Comparison of ENCODE assay signal across 13 cellular contexts in genomic region chr10:34584164-34584563, GRCh38.
DNase-seq lines count a peak whose midpoint lies in the region; TF ChIP-seq lines count a peak whose summit lies in the region.
"Had no signal": no experiment of that assay in that cellular context is flagged by ENCODE, and none has a peak within 500 bp of the region (broad histone marks: within the 10 kb centered on the region; RNA-seq: fewer than 3 reads in every experiment).

No MANE protein-coding gene starts in this region.

- H3K27ac Mint-ChIP-seq in osteocyte (ENCODE audit: unreplicated experiment): peak overlapping the region; percentile 36
- no peak overlapping the region for H3K27ac Mint-ChIP-seq in immature natural killer cell
- H3K27ac Mint-ChIP-seq: activated naive CD8-positive, alpha-beta T cell treated with anti-CD3 and anti-CD28 coated beads, Interleukin-2, amount 10 ng/mL, durations not matched to agents 7 days and 5 days had no signal

- peaks cover 0 to 27% (median 9%) of the 10 kb centered on the region in 10 experiments; a peak in 12 of 20 replicates for H3K4me1 ChIP-seq in BLaER1 treated with 17β-estradiol and CSF1 and Interleukin-3, amounts not matched to agents 10 nM and 100 nM
- H3K4me1 ChIP-seq: testis had no signal

- H3K36me3 Mint-ChIP-seq in osteocyte (ENCODE audit: unreplicated experiment): no peaks in the 10 kb centered on the region
- H3K36me3 Mint-ChIP-seq in immature natural killer cell: no peaks in the 10 kb centered on the region
- H3K36me3 Mint-ChIP-seq: activated naive CD8-positive, alpha-beta T cell treated with anti-CD3 and anti-CD28 coated beads, Interleukin-2, amount 10 ng/mL, durations not matched to agents 7 days and 5 days had no signal

- H3K9ac ChIP-seq in BLaER1 treated with 17β-estradiol and CSF1 and Interleukin-3, amounts not matched to agents 10 nM and 100 nM: peak overlapping the region in 2 of 11 experiments; percentile 11 to 29; a peak in 2 of 22 replicates

- H4K20me1 ChIP-seq in BLaER1 treated with 17β-estradiol and CSF1 and Interleukin-3, amounts not matched to agents 10 nM and 100 nM: peaks cover 0 to 8% (median 0%) of the 10 kb centered on the region in 11 experiments; a peak in 1 of 22 replicates

- no peaks in the 10 kb centered on the region for H3K27me3 ChIP-seq in BLaER1 treated with 17β-estradiol and CSF1 and Interleukin-3, amounts not matched to agents 10 nM and 100 nM
- H3K27me3 ChIP-seq: SJSA1, testis had no signal

- H3K4me1 Mint-ChIP-seq in osteocyte (ENCODE audit: unreplicated experiment): peaks cover 45% of the 10 kb centered on the region
- no peaks in the 10 kb centered on the region for H3K4me1 Mint-ChIP-seq in immature natural killer cell
- H3K4me1 Mint-ChIP-seq: activated naive CD8-positive, alpha-beta T cell treated with anti-CD3 and anti-CD28 coated beads, Interleukin-2, amount 10 ng/mL, durations not matched to agents 7 days and 5 days had no signal

- no peak overlapping the region for H3K4me3 ChIP-seq in BLaER1 treated with 17β-estradiol and CSF1 and Interleukin-3, amounts not matched to agents 10 nM and 100 nM
- no peak overlapping the region for H3K4me3 ChIP-seq in fibroblast of mammary gland (ENCODE audit: control insufficient read depth, low read depth, low read length)
- H3K4me3 ChIP-seq: SJSA1, testis had no signal

- H3K27ac ChIP-seq in BLaER1 treated with 17β-estradiol and CSF1 and Interleukin-3, amounts not matched to agents 10 nM and 100 nM: peak overlapping the region in 4 of 11 experiments; percentile 13 to 74 (median 63); a peak in 7 of 22 replicates
- H3K27ac ChIP-seq: SJSA1, testis had no signal

- TF ChIP-seq CTCF in fibroblast of mammary gland (conservative IDR thresholded peaks at IDR 0.05; ENCODE audit: control insufficient read depth, insufficient read depth, low read depth, low read length) (no peak), osteocyte (IDR thresholded peaks at IDR 0.05) (no peak)

- no peaks in the 10 kb centered on the region for H3K9me3 ChIP-seq in BLaER1 treated with 17β-estradiol and CSF1 and Interleukin-3, amounts not matched to agents 10 nM and 100 nM (replicated peaks in 1 of 11)
- H3K9me3 ChIP-seq: SJSA1, testis had no signal

- H3K9me3 Mint-ChIP-seq in osteocyte (ENCODE audit: unreplicated experiment) (peaks cover 1% of the 10 kb centered on the region), immature natural killer cell (no peaks in the 10 kb centered on the region)
- H3K9me3 Mint-ChIP-seq: activated naive CD8-positive, alpha-beta T cell treated with anti-CD3 and anti-CD28 coated beads, Interleukin-2, amount 10 ng/mL, durations not matched to agents 7 days and 5 days had no signal

- H3K27me3 Mint-ChIP-seq in osteocyte (ENCODE audit: unreplicated experiment) (no peaks in the 10 kb centered on the region), immature natural killer cell (ENCODE audit: low read depth in 3 of 3) (peaks cover 0 to 4% (median 3%) of the 10 kb centered on the region in 3 donors)

- H3K36me3 ChIP-seq in BLaER1 treated with 17β-estradiol and CSF1 and Interleukin-3, amounts not matched to agents 10 nM and 100 nM: no peaks in the 10 kb centered on the region
- H3K36me3 ChIP-seq: SJSA1 had no signal

- H3K4me3 Mint-ChIP-seq in osteocyte (ENCODE audit: unreplicated experiment) (no peak overlapping the region), immature natural killer cell (no peak overlapping the region)
- H3K4me3 Mint-ChIP-seq: activated naive CD8-positive, alpha-beta T cell treated with anti-CD3 and anti-CD28 coated beads, Interleukin-2, amount 10 ng/mL, durations not matched to agents 7 days and 5 days had no signal

- DNase-seq in NOMO-1 (lab: John Stamatoyannopoulos, UW; ENCODE audit: unreplicated experiment in 2 of 2) (peak; percentile 56 to 89), fibroblast of mammary gland (ENCODE audit: low read depth) (peak; percentile 96), osteocyte (ENCODE audit: extremely low spot score, unreplicated experiment) (no peak), Kasumi-1 (lab: John Stamatoyannopoulos, UW) (no peak), immature natural killer cell (no peak), HK-2 (ENCODE audit: unreplicated experiment) (no peak)
- DNase-seq in effector CD8-positive, alpha-beta T cell (lab: John Stamatoyannopoulos, UW): no peak
- DNase-seq: activated CD4-positive, alpha-beta T cell treated with anti-CD3 and anti-CD28 coated beads, Interleukin-2, amount 50 U/mL, for 48 hours; activated naive CD8-positive, alpha-beta T cell treated with anti-CD3 and anti-CD28 coated beads, Interleukin-2, amount 10 ng/mL, durations not matched to agents 7 days and 5 days; stimulated activated CD4-positive, alpha-beta T cell treated with anti-CD3 and anti-CD28 coated beads, Interleukin-2, amount 100 ng/mL, for 48 hours; testis had no signal

- peak overlapping the region in 8 of 11 experiments; percentile 2 to 65 (median 48); a peak in 12 of 22 replicates for H3K4me2 ChIP-seq in BLaER1 treated with 17β-estradiol and CSF1 and Interleukin-3, amounts not matched to agents 10 nM and 100 nM

Comparison
In these comparisons a context has a peak if more than half of its experiments do, and no peak if none do; other contexts are left out.
1. DNase-seq: peak in NOMO-1 (2 of 2) and fibroblast of mammary gland (single experiment); none in osteocyte (single experiment), effector CD8-positive, alpha-beta T cell (single experiment), Kasumi-1 (0 of 2), immature natural killer cell (0 of 3) and HK-2 (single experiment).